Comparison of ENCODE assay signal across 16 cellular contexts in genomic region chr7:158702196-158702595, GRCh38. TPM values are rescaled to one million over a fixed set of nuclear protein-coding genes. Genes with fewer than 3 reads are reported as not detected.
DNase-seq lines count a peak whose midpoint lies in the region; ATAC-seq and TF ChIP-seq lines count a peak whose summit lies in the region.
"Had no signal": no experiment of that assay in that cellular context is flagged by ENCODE, and none has a peak within 500 bp of the region (broad histone marks: within the 10 kb centered on the region; RNA-seq: fewer than 3 reads in every experiment).

No MANE protein-coding gene starts in this region.

- 34 to 63% methylated on average over 3 to 4 of the region's 4 CpGs for WGBS in endodermal cell (ENCODE audit: insufficient coverage in 1 of 2, insufficient read length in 1 of 2), 2 experiments

- TF ChIP-seq CTCF in natural killer cell (IDR thresholded peaks at IDR 0.05), result no peak
- no peak for TF ChIP-seq CTCF in OCI-LY1 (IDR thresholded peaks at IDR 0.05; ENCODE audit: low read length)
- no peak for TF ChIP-seq CTCF in endodermal cell (conservative IDR thresholded peaks at IDR 0.05)
- TF ChIP-seq CTCF in type B pancreatic cell (conservative IDR thresholded peaks at IDR 0.05), result no peak
- TF ChIP-seq CTCF in brain microvascular endothelial cell (IDR thresholded peaks at IDR 0.05; ENCODE audit: low read depth, low read length, missing control alignments), result no peak

- in situ Hi-C loops in brain microvascular endothelial cell (cut with HindIII; ENCODE audit: low pct_ligation_motif_present, low sequenced_read_pairs), result no loop called here

- H3K4me3 ChIP-seq in OCI-LY1 (ENCODE audit: low read depth, low read length, poor library complexity, severe bottlenecking), result peak overlapping the region; percentile 98
- H3K4me3 ChIP-seq in endodermal cell (ENCODE audit: low read length), result peak overlapping the region; percentile 92
- H3K4me3 ChIP-seq in brain microvascular endothelial cell (ENCODE audit: low read depth, low read length), result no peak overlapping the region
- H3K4me3 ChIP-seq: left lung had no signal

- no peak for DNase-seq in natural killer cell treated with Interleukin-12 subunit alpha and Interleukin-12 subunit beta and Interleukin-15 and Interleukin-18, amount 100 ng/mL, for 72 hours (ENCODE audit: low spot score)
- DNase-seq in natural killer cell (no peak), endodermal cell (no peak), type B pancreatic cell (ENCODE audit: extremely low spot score, unreplicated experiment) (no peak), brain microvascular endothelial cell (no peak), inferior parietal cortex (ENCODE audit: extremely low spot score) (no peak), left lobe of liver (ENCODE audit: low spot score) (no peak)
- DNase-seq: activated CD4-positive, alpha-beta T cell treated with anti-CD3 and anti-CD28 coated beads for 48 hours; activated naive CD4-positive, alpha-beta T cell treated with Interleukin-2 at 50 U/mL for 16 hours; C1 segment of cervical spinal cord; caudate nucleus; Kasumi-1; left lung; NCI-H2029; right cardiac atrium had no signal

- H3K4me1 ChIP-seq in OCI-LY1 (ENCODE audit: insufficient read depth, low read length, severe bottlenecking) (peaks cover 42% of the 10 kb centered on the region), endodermal cell (ENCODE audit: control insufficient read depth, insufficient read depth, low read length) (no peaks in the 10 kb centered on the region)

- no peak overlapping the region for H3K27ac ChIP-seq in OCI-LY1 (ENCODE audit: low read depth, low read length, poor library complexity, severe bottlenecking)
- H3K27ac ChIP-seq in endodermal cell (ENCODE audit: low read depth, low read length), result no peak overlapping the region
- H3K27ac ChIP-seq in brain microvascular endothelial cell, result no peak overlapping the region
- H3K27ac ChIP-seq: left lung had no signal

- H3K4me3 Mint-ChIP-seq in natural killer cell treated with Interleukin-12 subunit alpha and Interleukin-12 subunit beta and Interleukin-15 and Interleukin-18, amount 100 ng/mL, for 72 hours, result peak overlapping the region; percentile 78
- H3K4me3 Mint-ChIP-seq in natural killer cell, result no peak overlapping the region
- H3K4me3 Mint-ChIP-seq in endodermal cell, result no peak overlapping the region
- H3K4me3 Mint-ChIP-seq in type B pancreatic cell, result peak overlapping the region; percentile 71

- no peak for ATAC-seq in natural killer cell treated with Interleukin-12 subunit alpha and Interleukin-12 subunit beta and Interleukin-15 and Interleukin-18, amount 100 ng/mL, for 72 hours
- ATAC-seq in natural killer cell (no peak), left lobe of liver (no peak)
- ATAC-seq: left lung, right cardiac atrium had no signal

- H3F3A ChIP-seq in OCI-LY1 (ENCODE audit: insufficient read depth, low read length), result no peaks in the 10 kb centered on the region

- H3K9me2 ChIP-seq in OCI-LY1 (ENCODE audit: low read depth, low read length), result no peaks in the 10 kb centered on the region

- peaks cover 19% of the 10 kb centered on the region for H3K36me3 Mint-ChIP-seq in natural killer cell treated with Interleukin-12 subunit alpha and Interleukin-12 subunit beta and Interleukin-15 and Interleukin-18, amount 100 ng/mL, for 72 hours
- H3K36me3 Mint-ChIP-seq in natural killer cell, result no peaks in the 10 kb centered on the region
- peaks cover 33% of the 10 kb centered on the region for H3K36me3 Mint-ChIP-seq in endodermal cell (ENCODE audit: low read depth)
- H3K36me3 Mint-ChIP-seq in type B pancreatic cell, result peaks cover 8% of the 10 kb centered on the region

- H4K20me1 ChIP-seq in OCI-LY1 (ENCODE audit: insufficient read depth, low read length), result no peaks in the 10 kb centered on the region

- no peak overlapping the region for H2AFZ ChIP-seq in OCI-LY1 (ENCODE audit: low read length)

- peaks cover 22 to 37% of the 10 kb centered on the region in 2 donors for H3K4me1 Mint-ChIP-seq in natural killer cell treated with Interleukin-12 subunit alpha and Interleukin-12 subunit beta and Interleukin-15 and Interleukin-18, amount 100 ng/mL, for 72 hours (ENCODE audit: low read depth in 2 of 2)
- H3K4me1 Mint-ChIP-seq in natural killer cell (peaks cover 17 to 34% of the 10 kb centered on the region in 2 donors), endodermal cell (peaks cover 24% of the 10 kb centered on the region), type B pancreatic cell (ENCODE audit: unreplicated experiment) (peaks cover 19% of the 10 kb centered on the region)

- H3K79me2 ChIP-seq in OCI-LY1 (ENCODE audit: insufficient read depth, low read length), result peaks cover 63% of the 10 kb centered on the region

- H3K36me3 ChIP-seq in OCI-LY1 (ENCODE audit: insufficient read depth, low read length), result peaks cover 62% of the 10 kb centered on the region
- H3K36me3 ChIP-seq in endodermal cell (ENCODE audit: control insufficient read depth, insufficient read depth, low read length), result peaks cover 31% of the 10 kb centered on the region
- no peaks in the 10 kb centered on the region for H3K36me3 ChIP-seq in brain microvascular endothelial cell (replicated peaks)

- H3K27ac Mint-ChIP-seq in natural killer cell treated with Interleukin-12 subunit alpha and Interleukin-12 subunit beta and Interleukin-15 and Interleukin-18, amount 100 ng/mL, for 72 hours, result no peak overlapping the region
- H3K27ac Mint-ChIP-seq in natural killer cell (no peak overlapping the region), endodermal cell (no peak overlapping the region), type B pancreatic cell (no peak overlapping the region)

- intact Hi-C loops in natural killer cell (cut with micrococcal nuclease), result no loop called here

- H3K9me3 ChIP-seq in OCI-LY1 (ENCODE audit: low read length), result peaks cover 5% of the 10 kb centered on the region
- H3K9me3 ChIP-seq in endodermal cell (ENCODE audit: control insufficient read depth, low read length), result no peaks in the 10 kb centered on the region
- H3K9me3 ChIP-seq: left lung had no signal

- H3K9ac ChIP-seq in OCI-LY1 (ENCODE audit: low read length) (no peak overlapping the region; the same call in 1 of the 2 replicates), endodermal cell (ENCODE audit: extremely low read depth, low read length, poor library complexity, severe bottlenecking) (no peak overlapping the region)

- H3K27me3 Mint-ChIP-seq in natural killer cell treated with Interleukin-12 subunit alpha and Interleukin-12 subunit beta and Interleukin-15 and Interleukin-18, amount 100 ng/mL, for 72 hours, result no peaks in the 10 kb centered on the region
- H3K27me3 Mint-ChIP-seq in natural killer cell (ENCODE audit: low read depth in 2 of 2), result no peaks in the 10 kb centered on the region
- no peaks in the 10 kb centered on the region for H3K27me3 Mint-ChIP-seq in endodermal cell (ENCODE audit: insufficient read depth)
- no peaks in the 10 kb centered on the region for H3K27me3 Mint-ChIP-seq in type B pancreatic cell

- peak overlapping the region; percentile 75 for H3K4me2 ChIP-seq in OCI-LY1 (ENCODE audit: low read length)

- no peaks in the 10 kb centered on the region for H3K9me3 Mint-ChIP-seq in natural killer cell treated with Interleukin-12 subunit alpha and Interleukin-12 subunit beta and Interleukin-15 and Interleukin-18, amount 100 ng/mL, for 72 hours
- H3K9me3 Mint-ChIP-seq in natural killer cell (no peaks in the 10 kb centered on the region), endodermal cell (no peaks in the 10 kb centered on the region), type B pancreatic cell (no peaks in the 10 kb centered on the region)

- no peaks in the 10 kb centered on the region for H3K27me3 ChIP-seq in OCI-LY1 (ENCODE audit: insufficient read depth, low read length)
- no peaks in the 10 kb centered on the region for H3K27me3 ChIP-seq in endodermal cell (ENCODE audit: control insufficient read depth, insufficient read depth, low read length, poor library complexity, severe bottlenecking)
- no peaks in the 10 kb centered on the region for H3K27me3 ChIP-seq in brain microvascular endothelial cell (replicated peaks)
- H3K27me3 ChIP-seq: left lung had no signal

RNA-seq across cellular contexts. Expression of gene NCAPG2, which starts 2.4 kb away (rescaled TPM):
- total RNA-seq in natural killer cell treated with Interleukin-12 subunit alpha and Interleukin-12 subunit beta and Interleukin-15 and Interleukin-18, amount 100 ng/mL, for 72 hours, result 100 to 1,000 TPM in 1 of 2 donors, 10 to 100 TPM in 1; 45.0 to 117 TPM
- total RNA-seq in natural killer cell, result 10 to 100 TPM in 2 of 3 donors, 1 to 10 TPM in 1; 8.8 to 14.8 (median 14.1) TPM
- total RNA-seq in endodermal cell, result 10 to 100 TPM; 58.7 to 77.1 TPM
- polyA plus RNA-seq in endodermal cell (2013, experiment 1 of 2), result 54.0 TPM
- polyA plus RNA-seq in endodermal cell (2013, experiment 2 of 2), result 49.2 TPM
- 23.8 and 46.1 TPM in 2 replicates for total RNA-seq in type B pancreatic cell (ENCODE audit: low replicate concordance)
- 4.0 TPM for total RNA-seq in left lobe of liver

Comparison
In these comparisons a context has a peak if more than half of its experiments do, and no peak if none do; other contexts are left out.
1. H3K4me3 Mint-ChIP-seq: peak in natural killer cell treated with Interleukin-12 subunit alpha and Interleukin-12 subunit beta and Interleukin-15 and Interleukin-18, amount 100 ng/mL, for 72 hours (single experiment) and type B pancreatic cell (single experiment); none in natural killer cell (single experiment) and endodermal cell (single experiment).